ENCODE assay signal across 1 cellular context in the genomic region with DNA sequence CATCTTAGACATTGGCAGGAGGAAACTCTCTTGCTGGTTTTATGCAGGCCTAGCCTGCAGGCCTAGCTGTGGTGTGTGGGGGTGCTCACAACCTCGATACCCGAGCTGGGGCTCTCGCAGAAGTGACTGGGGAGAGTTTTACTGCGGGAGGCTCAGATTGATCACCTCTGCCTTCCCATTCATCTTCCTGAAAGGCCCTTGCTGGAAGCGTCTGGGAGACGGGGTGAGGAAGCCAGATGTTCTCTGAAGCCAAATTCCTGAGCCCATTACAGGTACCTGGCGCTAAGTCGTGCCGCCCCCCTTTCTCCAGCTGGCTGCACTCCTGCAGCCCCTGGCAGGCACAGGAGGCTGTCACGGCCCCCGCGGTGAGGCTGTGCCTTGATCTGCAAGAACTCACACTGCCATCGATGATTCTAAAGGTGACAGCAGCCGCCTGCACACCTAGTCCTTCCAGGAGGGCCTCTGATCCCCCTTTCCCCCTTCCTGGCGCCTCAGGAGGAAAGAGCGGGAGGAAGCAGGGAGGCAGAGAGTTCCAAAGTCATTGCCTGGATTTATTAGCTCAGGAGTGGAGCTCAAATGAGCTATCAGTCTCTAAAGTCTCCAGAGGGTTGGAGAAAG.
TF ChIP-seq lines count a peak whose summit lies in the region.

No MANE protein-coding gene starts in this region.

TF ChIP-seq in neural cell, 6 proteins besides CTCF, POLR2A, EP300 and RAD21:
- no peak for TF ChIP-seq MXI1 (conservative IDR thresholded peaks at IDR 0.05; ENCODE audit: poor library complexity, severe bottlenecking)
- TF ChIP-seq, protein P1, sequence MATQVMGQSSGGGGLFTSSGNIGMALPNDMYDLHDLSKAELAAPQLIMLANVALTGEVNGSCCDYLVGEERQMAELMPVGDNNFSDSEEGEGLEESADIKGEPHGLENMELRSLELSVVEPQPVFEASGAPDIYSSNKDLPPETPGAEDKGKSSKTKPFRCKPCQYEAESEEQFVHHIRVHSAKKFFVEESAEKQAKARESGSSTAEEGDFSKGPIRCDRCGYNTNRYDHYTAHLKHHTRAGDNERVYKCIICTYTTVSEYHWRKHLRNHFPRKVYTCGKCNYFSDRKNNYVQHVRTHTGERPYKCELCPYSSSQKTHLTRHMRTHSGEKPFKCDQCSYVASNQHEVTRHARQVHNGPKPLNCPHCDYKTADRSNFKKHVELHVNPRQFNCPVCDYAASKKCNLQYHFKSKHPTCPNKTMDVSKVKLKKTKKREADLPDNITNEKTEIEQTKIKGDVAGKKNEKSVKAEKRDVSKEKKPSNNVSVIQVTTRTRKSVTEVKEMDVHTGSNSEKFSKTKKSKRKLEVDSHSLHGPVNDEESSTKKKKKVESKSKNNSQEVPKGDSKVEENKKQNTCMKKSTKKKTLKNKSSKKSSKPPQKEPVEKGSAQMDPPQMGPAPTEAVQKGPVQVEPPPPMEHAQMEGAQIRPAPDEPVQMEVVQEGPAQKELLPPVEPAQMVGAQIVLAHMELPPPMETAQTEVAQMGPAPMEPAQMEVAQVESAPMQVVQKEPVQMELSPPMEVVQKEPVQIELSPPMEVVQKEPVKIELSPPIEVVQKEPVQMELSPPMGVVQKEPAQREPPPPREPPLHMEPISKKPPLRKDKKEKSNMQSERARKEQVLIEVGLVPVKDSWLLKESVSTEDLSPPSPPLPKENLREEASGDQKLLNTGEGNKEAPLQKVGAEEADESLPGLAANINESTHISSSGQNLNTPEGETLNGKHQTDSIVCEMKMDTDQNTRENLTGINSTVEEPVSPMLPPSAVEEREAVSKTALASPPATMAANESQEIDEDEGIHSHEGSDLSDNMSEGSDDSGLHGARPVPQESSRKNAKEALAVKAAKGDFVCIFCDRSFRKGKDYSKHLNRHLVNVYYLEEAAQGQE (IDR thresholded peaks at IDR 0.05; ENCODE audit: borderline replicate concordance): peak; percentile 90
- peak; percentile 59 for TF ChIP-seq POLR2AphosphoS5 (IDR thresholded peaks at IDR 0.05)
- peak; percentile 40 for TF ChIP-seq SMC3 (conservative IDR thresholded peaks at IDR 0.05; ENCODE audit: poor library complexity)
TF ChIP-seq in neural cell: peak in this region for 3.
